In genomic region chr22:48595511-48595905, GRCh38 we compare ENCODE assay signal across 15 cellular contexts.
A peak's percentile ranks its signal among the peaks of the same experiment; 100 is the strongest.
DNase-seq lines count a peak whose midpoint lies in the region; ATAC-seq lines count a peak whose summit lies in the region.
"Had no signal": no experiment of that assay in that cellular context is flagged by ENCODE, and none has a peak within 500 bp of the region (broad histone marks: within the 10 kb centered on the region; RNA-seq: fewer than 3 reads in every experiment).

No MANE protein-coding gene starts in this region.

- intact Hi-C loops in Right ventricle myocardium inferior (cut with DNase I), result no loop called here
- intact Hi-C loops in left cardiac atrium (cut with DNase I), result no loop called here

- DNase-seq in Right ventricle myocardium inferior (ENCODE audit: missing footprints) (peak; percentile 58), left cardiac atrium (no peak), SK-N-MC (ENCODE audit: low read depth, low spot score) (no peak), neuronal stem cell (ENCODE audit: low spot score) (no peak), NCI-H446 (lab: John Stamatoyannopoulos, UW) (no peak)
- DNase-seq: CD8-positive, alpha-beta T cell; COR-L47; DMS153; DMS79 treated with DMSO at 0.1 percent for 48 hours; GDM1; GOT3; H9 had no signal

- H3K27ac ChIP-seq in BLaER1 treated with 17β-estradiol and CSF1 and Interleukin-3, amounts not matched to agents 10 nM and 100 nM, result no peak overlapping the region
- 0 out of 2 replicates have a peak overlapping the region, but pooled peaks have one; percentile 5 for H3K27ac ChIP-seq in SK-N-MC
- H3K27ac ChIP-seq in neuronal stem cell (replicated peaks; ENCODE audit: low read length), result no peak overlapping the region

- H2BK15ac ChIP-seq in neuronal stem cell (ENCODE audit: low read length), result no peak overlapping the region

- H3K4me2 ChIP-seq in BLaER1 treated with 17β-estradiol and CSF1 and Interleukin-3, amounts not matched to agents 10 nM and 100 nM, result peak overlapping the region in 8 of 11 experiments; percentile 25 to 71 (median 62); a peak in 14 of 22 replicates
- no peak overlapping the region for H3K4me2 ChIP-seq in neuronal stem cell (ENCODE audit: insufficient read depth, low read length, poor library complexity, severe bottlenecking)

- H3K4me1 ChIP-seq in BLaER1 treated with 17β-estradiol and CSF1 and Interleukin-3, amounts not matched to agents 10 nM and 100 nM, result peaks cover 0 to 61% (median 43%) of the 10 kb centered on the region in 10 experiments; a peak in 13 of 20 replicates
- peaks cover 0 to 3% of the 10 kb centered on the region in 2 donors for H3K4me1 ChIP-seq in neuronal stem cell (ENCODE audit: control insufficient read depth in 2 of 2, insufficient read depth in 1 of 2, low read depth in 1 of 2, low read length in 2 of 2)

- H3K36me3 ChIP-seq in BLaER1 treated with 17β-estradiol and CSF1 and Interleukin-3, amounts not matched to agents 10 nM and 100 nM, result peaks cover 0 to 10% (median 0%) of the 10 kb centered on the region in 11 experiments; a peak in 4 of 22 replicates
- H3K36me3 ChIP-seq in SK-N-MC (ENCODE audit: insufficient read depth, low read length) (peaks cover 26% of the 10 kb centered on the region), neuronal stem cell (replicated peaks in 1 of 2; ENCODE audit: control insufficient read depth in 2 of 2, insufficient read depth in 2 of 2, low read length in 2 of 2) (peaks cover 0 to 12% of the 10 kb centered on the region in 2 donors)

- peaks cover 0 to 87% (median 20%) of the 10 kb centered on the region in 11 experiments; a peak in 14 of 22 replicates for H4K20me1 ChIP-seq in BLaER1 treated with 17β-estradiol and CSF1 and Interleukin-3, amounts not matched to agents 10 nM and 100 nM

- no peak overlapping the region for H4K91ac ChIP-seq in neuronal stem cell (ENCODE audit: low read depth, low read length, poor library complexity)

- H3K9ac ChIP-seq in BLaER1 treated with 17β-estradiol and CSF1 and Interleukin-3, amounts not matched to agents 10 nM and 100 nM, result no peak overlapping the region
- H3K9ac ChIP-seq in SK-N-MC (ENCODE audit: insufficient read length) (no peak overlapping the region), neuronal stem cell (ENCODE audit: low read depth, low read length, poor library complexity) (no peak overlapping the region)

- no peak overlapping the region for H3K4me3 ChIP-seq in BLaER1 treated with 17β-estradiol and CSF1 and Interleukin-3, amounts not matched to agents 10 nM and 100 nM
- H3K4me3 ChIP-seq in SK-N-MC, result no peak overlapping the region
- no peak overlapping the region for H3K4me3 ChIP-seq in neuronal stem cell (ENCODE audit: low read length in 2 of 2)

- H3K27me3 ChIP-seq in BLaER1 treated with 17β-estradiol and CSF1 and Interleukin-3, amounts not matched to agents 10 nM and 100 nM, result peaks cover 0 to 18% (median 9%) of the 10 kb centered on the region in 11 experiments; a peak in 12 of 22 replicates
- H3K27me3 ChIP-seq in neuronal stem cell (ENCODE audit: control insufficient read depth in 3 of 3, insufficient read depth in 3 of 3, low read depth in 1 of 3, low read length in 3 of 3), result no peaks in the 10 kb centered on the region

- no peak for ATAC-seq in Right ventricle myocardium inferior
- no peak for ATAC-seq in left cardiac atrium
- no peak for ATAC-seq in HG03457 (IDR thresholded peaks at IDR 0.05; ENCODE audit: unreplicated experiment)
- ATAC-seq: CD8-positive, alpha-beta T cell; HepG2 had no signal

- H3K4ac ChIP-seq in neuronal stem cell (ENCODE audit: low read length), result no peak overlapping the region

- H3K79me1 ChIP-seq in neuronal stem cell (ENCODE audit: low read depth, low read length), result peaks cover 16% of the 10 kb centered on the region

- no peak overlapping the region for H2AK5ac ChIP-seq in neuronal stem cell (ENCODE audit: low read depth, low read length)

- H2AFZ ChIP-seq in neuronal stem cell (ENCODE audit: low read length), result no peak overlapping the region

- H2BK5ac ChIP-seq in neuronal stem cell (ENCODE audit: low read length), result no peak overlapping the region

- WGBS in neuronal stem cell (ENCODE audit: extremely low coverage in 2 of 2, insufficient read length in 2 of 2, insufficient replicate concordance in 1 of 2), 2 donors, result no CpG with 5 or more reads among the region's 10 CpGs

- peak overlapping the region; percentile 28 for H3K18ac ChIP-seq in neuronal stem cell (ENCODE audit: low read length)

- H2BK120ac ChIP-seq in neuronal stem cell (ENCODE audit: low read depth, low read length), result no peak overlapping the region

- no peak overlapping the region for H4K8ac ChIP-seq in neuronal stem cell (ENCODE audit: low read depth, low read length)

- H3K23ac ChIP-seq in neuronal stem cell (ENCODE audit: low read depth, low read length, poor library complexity), result no peak overlapping the region

- no peak overlapping the region for H2BK12ac ChIP-seq in neuronal stem cell (ENCODE audit: low read length)

- H3K9me3 ChIP-seq in BLaER1 treated with 17β-estradiol and CSF1 and Interleukin-3, amounts not matched to agents 10 nM and 100 nM (replicated peaks in 1 of 11), result peaks cover 16 to 32% (median 22%) of the 10 kb centered on the region in 11 experiments
- no peaks in the 10 kb centered on the region for H3K9me3 ChIP-seq in SK-N-MC (ENCODE audit: low read depth, low read length)
- peaks cover 0 to 2% of the 10 kb centered on the region in 2 donors for H3K9me3 ChIP-seq in neuronal stem cell (replicated peaks in 1 of 2; ENCODE audit: control insufficient read depth in 2 of 2, insufficient read depth in 1 of 2, low read depth in 1 of 2, low read length in 2 of 2)

- H3K14ac ChIP-seq in neuronal stem cell (ENCODE audit: low read length), result peak overlapping the region; percentile 21
